1 cellular context compared by ENCODE assay signal in the genomic region with DNA sequence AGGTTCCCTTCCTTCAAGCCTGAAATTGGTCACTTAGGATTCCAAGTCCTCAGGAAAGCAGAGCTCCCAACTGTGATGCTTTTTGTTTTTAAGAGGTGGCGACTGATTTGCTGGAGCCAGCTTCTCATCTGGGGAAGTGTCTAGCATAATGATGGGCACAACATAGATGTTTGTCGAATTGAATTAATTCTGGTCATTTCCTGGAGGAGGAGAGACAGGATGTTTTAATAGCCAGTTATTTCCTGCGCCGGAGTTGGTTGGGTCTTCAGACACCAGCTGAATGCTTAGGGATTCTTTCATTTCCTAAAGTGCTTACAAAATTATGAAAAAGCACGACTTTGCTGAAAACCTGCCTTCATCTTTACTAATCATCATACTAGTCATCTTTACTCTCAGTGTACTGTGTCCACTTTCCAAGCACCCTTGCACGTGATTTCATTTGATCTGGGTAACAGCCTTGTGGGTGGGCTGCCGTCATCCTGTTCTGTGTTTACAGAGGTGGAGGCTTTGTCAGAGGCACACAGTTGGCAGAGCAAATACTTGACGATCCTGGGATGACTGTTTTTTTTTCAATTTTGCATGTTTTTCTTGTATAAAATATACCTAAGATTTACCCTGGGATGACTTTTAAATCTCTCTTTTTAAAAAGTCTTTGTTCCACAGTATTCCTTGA.
TF ChIP-seq lines count a peak whose summit lies in the region.

No MANE protein-coding gene starts in this region.

TF ChIP-seq in HepG2, 621 proteins besides CTCF, POLR2A, EP300 and RAD21 (continued from another document and continues in another):
- TF ChIP-seq, protein P1, sequence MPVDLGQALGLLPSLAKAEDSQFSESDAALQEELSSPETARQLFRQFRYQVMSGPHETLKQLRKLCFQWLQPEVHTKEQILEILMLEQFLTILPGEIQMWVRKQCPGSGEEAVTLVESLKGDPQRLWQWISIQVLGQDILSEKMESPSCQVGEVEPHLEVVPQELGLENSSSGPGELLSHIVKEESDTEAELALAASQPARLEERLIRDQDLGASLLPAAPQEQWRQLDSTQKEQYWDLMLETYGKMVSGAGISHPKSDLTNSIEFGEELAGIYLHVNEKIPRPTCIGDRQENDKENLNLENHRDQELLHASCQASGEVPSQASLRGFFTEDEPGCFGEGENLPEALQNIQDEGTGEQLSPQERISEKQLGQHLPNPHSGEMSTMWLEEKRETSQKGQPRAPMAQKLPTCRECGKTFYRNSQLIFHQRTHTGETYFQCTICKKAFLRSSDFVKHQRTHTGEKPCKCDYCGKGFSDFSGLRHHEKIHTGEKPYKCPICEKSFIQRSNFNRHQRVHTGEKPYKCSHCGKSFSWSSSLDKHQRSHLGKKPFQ (CRISPR knock-in tag; IDR thresholded peaks at IDR 0.05; ENCODE audit: insufficient replicate concordance) = peak; percentile 57
- no peak for TF ChIP-seq ZSCAN25 (CRISPR knock-in tag; IDR thresholded peaks at IDR 0.05)
- TF ChIP-seq, protein P2, sequence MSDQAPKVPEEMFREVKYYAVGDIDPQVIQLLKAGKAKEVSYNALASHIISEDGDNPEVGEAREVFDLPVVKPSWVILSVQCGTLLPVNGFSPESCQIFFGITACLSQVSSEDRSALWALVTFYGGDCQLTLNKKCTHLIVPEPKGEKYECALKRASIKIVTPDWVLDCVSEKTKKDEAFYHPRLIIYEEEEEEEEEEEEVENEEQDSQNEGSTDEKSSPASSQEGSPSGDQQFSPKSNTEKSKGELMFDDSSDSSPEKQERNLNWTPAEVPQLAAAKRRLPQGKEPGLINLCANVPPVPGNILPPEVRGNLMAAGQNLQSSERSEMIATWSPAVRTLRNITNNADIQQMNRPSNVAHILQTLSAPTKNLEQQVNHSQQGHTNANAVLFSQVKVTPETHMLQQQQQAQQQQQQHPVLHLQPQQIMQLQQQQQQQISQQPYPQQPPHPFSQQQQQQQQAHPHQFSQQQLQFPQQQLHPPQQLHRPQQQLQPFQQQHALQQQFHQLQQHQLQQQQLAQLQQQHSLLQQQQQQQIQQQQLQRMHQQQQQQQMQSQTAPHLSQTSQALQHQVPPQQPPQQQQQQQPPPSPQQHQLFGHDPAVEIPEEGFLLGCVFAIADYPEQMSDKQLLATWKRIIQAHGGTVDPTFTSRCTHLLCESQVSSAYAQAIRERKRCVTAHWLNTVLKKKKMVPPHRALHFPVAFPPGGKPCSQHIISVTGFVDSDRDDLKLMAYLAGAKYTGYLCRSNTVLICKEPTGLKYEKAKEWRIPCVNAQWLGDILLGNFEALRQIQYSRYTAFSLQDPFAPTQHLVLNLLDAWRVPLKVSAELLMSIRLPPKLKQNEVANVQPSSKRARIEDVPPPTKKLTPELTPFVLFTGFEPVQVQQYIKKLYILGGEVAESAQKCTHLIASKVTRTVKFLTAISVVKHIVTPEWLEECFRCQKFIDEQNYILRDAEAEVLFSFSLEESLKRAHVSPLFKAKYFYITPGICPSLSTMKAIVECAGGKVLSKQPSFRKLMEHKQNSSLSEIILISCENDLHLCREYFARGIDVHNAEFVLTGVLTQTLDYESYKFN (CRISPR knock-in tag; conservative IDR thresholded peaks at IDR 0.05) = peak; percentile 84
- peak; percentile 74 for TF ChIP-seq SALL1 (CRISPR knock-in tag; IDR thresholded peaks at IDR 0.05)
- 0 out of 2 replicates have a peak, but pooled peaks have one; percentile 32 for TF ChIP-seq CREM (IDR thresholded peaks at IDR 0.05)
- no peak for TF ChIP-seq CREM (CRISPR knock-in tag; IDR thresholded peaks at IDR 0.05)
- TF ChIP-seq, protein P3, sequence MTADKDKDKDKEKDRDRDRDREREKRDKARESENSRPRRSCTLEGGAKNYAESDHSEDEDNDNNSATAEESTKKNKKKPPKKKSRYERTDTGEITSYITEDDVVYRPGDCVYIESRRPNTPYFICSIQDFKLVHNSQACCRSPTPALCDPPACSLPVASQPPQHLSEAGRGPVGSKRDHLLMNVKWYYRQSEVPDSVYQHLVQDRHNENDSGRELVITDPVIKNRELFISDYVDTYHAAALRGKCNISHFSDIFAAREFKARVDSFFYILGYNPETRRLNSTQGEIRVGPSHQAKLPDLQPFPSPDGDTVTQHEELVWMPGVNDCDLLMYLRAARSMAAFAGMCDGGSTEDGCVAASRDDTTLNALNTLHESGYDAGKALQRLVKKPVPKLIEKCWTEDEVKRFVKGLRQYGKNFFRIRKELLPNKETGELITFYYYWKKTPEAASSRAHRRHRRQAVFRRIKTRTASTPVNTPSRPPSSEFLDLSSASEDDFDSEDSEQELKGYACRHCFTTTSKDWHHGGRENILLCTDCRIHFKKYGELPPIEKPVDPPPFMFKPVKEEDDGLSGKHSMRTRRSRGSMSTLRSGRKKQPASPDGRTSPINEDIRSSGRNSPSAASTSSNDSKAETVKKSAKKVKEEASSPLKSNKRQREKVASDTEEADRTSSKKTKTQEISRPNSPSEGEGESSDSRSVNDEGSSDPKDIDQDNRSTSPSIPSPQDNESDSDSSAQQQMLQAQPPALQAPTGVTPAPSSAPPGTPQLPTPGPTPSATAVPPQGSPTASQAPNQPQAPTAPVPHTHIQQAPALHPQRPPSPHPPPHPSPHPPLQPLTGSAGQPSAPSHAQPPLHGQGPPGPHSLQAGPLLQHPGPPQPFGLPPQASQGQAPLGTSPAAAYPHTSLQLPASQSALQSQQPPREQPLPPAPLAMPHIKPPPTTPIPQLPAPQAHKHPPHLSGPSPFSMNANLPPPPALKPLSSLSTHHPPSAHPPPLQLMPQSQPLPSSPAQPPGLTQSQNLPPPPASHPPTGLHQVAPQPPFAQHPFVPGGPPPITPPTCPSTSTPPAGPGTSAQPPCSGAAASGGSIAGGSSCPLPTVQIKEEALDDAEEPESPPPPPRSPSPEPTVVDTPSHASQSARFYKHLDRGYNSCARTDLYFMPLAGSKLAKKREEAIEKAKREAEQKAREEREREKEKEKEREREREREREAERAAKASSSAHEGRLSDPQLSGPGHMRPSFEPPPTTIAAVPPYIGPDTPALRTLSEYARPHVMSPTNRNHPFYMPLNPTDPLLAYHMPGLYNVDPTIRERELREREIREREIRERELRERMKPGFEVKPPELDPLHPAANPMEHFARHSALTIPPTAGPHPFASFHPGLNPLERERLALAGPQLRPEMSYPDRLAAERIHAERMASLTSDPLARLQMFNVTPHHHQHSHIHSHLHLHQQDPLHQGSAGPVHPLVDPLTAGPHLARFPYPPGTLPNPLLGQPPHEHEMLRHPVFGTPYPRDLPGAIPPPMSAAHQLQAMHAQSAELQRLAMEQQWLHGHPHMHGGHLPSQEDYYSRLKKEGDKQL (CRISPR knock-in tag; IDR thresholded peaks at IDR 0.05; ENCODE audit: low read depth) = peak; percentile 65; the same call in 1 of the 2 replicates
- TF ChIP-seq, protein P4, sequence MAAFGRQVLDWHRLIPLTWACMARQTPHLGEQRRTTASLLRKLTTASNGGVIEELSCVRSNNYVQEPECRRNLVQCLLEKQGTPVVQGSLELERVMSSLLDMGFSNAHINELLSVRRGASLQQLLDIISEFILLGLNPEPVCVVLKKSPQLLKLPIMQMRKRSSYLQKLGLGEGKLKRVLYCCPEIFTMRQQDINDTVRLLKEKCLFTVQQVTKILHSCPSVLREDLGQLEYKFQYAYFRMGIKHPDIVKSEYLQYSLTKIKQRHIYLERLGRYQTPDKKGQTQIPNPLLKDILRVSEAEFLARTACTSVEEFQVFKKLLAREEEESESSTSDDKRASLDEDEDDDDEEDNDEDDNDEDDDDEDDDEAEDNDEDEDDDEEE (CRISPR knock-in tag; IDR thresholded peaks at IDR 0.05) = no peak
- no peak for TF ChIP-seq SOX6 (IDR thresholded peaks at IDR 0.05)
- TF ChIP-seq SOX6 (CRISPR knock-in tag; IDR thresholded peaks at IDR 0.05) = peak; percentile 81
- TF ChIP-seq ZNF143 (CRISPR knock-in tag; IDR thresholded peaks at IDR 0.05) = no peak
- peak; percentile 35; the same call in 1 of the 2 replicates for TF ChIP-seq FOXJ3 (CRISPR knock-in tag; IDR thresholded peaks at IDR 0.05; ENCODE audit: borderline replicate concordance)
- TF ChIP-seq ZSCAN9 (CRISPR knock-in tag; IDR thresholded peaks at IDR 0.05; ENCODE audit: borderline replicate concordance) = 0 out of 2 replicates have a peak, but pooled peaks have one; percentile 42
- no peak for TF ChIP-seq FOXC1 (CRISPR knock-in tag; IDR thresholded peaks at IDR 0.05; ENCODE audit: borderline replicate concordance)
- peak; percentile 45; the same call in 1 of the 2 replicates for TF ChIP-seq NCOA2 (CRISPR knock-in tag; IDR thresholded peaks at IDR 0.05)
- TF ChIP-seq, protein P5, sequence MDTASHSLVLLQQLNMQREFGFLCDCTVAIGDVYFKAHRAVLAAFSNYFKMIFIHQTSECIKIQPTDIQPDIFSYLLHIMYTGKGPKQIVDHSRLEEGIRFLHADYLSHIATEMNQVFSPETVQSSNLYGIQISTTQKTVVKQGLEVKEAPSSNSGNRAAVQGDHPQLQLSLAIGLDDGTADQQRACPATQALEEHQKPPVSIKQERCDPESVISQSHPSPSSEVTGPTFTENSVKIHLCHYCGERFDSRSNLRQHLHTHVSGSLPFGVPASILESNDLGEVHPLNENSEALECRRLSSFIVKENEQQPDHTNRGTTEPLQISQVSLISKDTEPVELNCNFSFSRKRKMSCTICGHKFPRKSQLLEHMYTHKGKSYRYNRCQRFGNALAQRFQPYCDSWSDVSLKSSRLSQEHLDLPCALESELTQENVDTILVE (CRISPR knock-in tag; IDR thresholded peaks at IDR 0.05) = 0 out of 2 replicates have a peak, but pooled peaks have one; percentile 19
- TF ChIP-seq ATF7-NPFF (CRISPR knock-in tag; IDR thresholded peaks at IDR 0.05; ENCODE audit: low read depth) = no peak
- peak; percentile 49; the same call in 1 of the 2 replicates for TF ChIP-seq HOXA3 (CRISPR knock-in tag; IDR thresholded peaks at IDR 0.05)
- no peak for TF ChIP-seq SRY (CRISPR knock-in tag; IDR thresholded peaks at IDR 0.05)
- peak; percentile 66; the same call in 1 of the 2 replicates for TF ChIP-seq RARA (CRISPR knock-in tag; IDR thresholded peaks at IDR 0.05)
- TF ChIP-seq HDAC1 (CRISPR knock-in tag; IDR thresholded peaks at IDR 0.05) = peak; percentile 72
- peak; percentile 79; the same call in 1 of the 2 replicates for TF ChIP-seq FOXO1 (CRISPR knock-in tag; IDR thresholded peaks at IDR 0.05)
- TF ChIP-seq, protein P6, sequence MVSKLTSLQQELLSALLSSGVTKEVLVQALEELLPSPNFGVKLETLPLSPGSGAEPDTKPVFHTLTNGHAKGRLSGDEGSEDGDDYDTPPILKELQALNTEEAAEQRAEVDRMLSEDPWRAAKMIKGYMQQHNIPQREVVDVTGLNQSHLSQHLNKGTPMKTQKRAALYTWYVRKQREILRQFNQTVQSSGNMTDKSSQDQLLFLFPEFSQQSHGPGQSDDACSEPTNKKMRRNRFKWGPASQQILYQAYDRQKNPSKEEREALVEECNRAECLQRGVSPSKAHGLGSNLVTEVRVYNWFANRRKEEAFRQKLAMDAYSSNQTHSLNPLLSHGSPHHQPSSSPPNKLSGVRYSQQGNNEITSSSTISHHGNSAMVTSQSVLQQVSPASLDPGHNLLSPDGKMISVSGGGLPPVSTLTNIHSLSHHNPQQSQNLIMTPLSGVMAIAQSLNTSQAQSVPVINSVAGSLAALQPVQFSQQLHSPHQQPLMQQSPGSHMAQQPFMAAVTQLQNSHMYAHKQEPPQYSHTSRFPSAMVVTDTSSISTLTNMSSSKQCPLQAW (CRISPR knock-in tag; IDR thresholded peaks at IDR 0.05) = peak; percentile 75
- TF ChIP-seq, protein P7, sequence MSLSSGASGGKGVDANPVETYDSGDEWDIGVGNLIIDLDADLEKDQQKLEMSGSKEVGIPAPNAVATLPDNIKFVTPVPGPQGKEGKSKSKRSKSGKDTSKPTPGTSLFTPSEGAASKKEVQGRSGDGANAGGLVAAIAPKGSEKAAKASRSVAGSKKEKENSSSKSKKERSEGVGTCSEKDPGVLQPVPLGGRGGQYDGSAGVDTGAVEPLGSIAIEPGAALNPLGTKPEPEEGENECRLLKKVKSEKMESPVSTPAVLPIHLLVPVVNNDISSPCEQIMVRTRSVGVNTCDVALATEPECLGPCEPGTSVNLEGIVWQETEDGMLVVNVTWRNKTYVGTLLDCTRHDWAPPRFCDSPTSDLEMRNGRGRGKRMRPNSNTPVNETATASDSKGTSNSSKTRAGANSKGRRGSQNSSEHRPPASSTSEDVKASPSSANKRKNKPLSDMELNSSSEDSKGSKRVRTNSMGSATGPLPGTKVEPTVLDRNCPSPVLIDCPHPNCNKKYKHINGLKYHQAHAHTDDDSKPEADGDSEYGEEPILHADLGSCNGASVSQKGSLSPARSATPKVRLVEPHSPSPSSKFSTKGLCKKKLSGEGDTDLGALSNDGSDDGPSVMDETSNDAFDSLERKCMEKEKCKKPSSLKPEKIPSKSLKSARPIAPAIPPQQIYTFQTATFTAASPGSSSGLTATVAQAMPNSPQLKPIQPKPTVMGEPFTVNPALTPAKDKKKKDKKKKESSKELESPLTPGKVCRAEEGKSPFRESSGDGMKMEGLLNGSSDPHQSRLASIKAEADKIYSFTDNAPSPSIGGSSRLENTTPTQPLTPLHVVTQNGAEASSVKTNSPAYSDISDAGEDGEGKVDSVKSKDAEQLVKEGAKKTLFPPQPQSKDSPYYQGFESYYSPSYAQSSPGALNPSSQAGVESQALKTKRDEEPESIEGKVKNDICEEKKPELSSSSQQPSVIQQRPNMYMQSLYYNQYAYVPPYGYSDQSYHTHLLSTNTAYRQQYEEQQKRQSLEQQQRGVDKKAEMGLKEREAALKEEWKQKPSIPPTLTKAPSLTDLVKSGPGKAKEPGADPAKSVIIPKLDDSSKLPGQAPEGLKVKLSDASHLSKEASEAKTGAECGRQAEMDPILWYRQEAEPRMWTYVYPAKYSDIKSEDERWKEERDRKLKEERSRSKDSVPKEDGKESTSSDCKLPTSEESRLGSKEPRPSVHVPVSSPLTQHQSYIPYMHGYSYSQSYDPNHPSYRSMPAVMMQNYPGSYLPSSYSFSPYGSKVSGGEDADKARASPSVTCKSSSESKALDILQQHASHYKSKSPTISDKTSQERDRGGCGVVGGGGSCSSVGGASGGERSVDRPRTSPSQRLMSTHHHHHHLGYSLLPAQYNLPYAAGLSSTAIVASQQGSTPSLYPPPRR (CRISPR knock-in tag; IDR thresholded peaks at IDR 0.05; ENCODE audit: borderline replicate concordance) = peak; percentile 61; the same call in 1 of the 2 replicates
- TF ChIP-seq HOXA9 (CRISPR knock-in tag; IDR thresholded peaks at IDR 0.05; ENCODE audit: borderline replicate concordance) = no peak
- TF ChIP-seq GATAD2A (CRISPR knock-in tag; IDR thresholded peaks at IDR 0.05) = peak; percentile 88
- TF ChIP-seq SIX4 (CRISPR knock-in tag; IDR thresholded peaks at IDR 0.05) = peak; percentile 81
- TF ChIP-seq PPARG (CRISPR knock-in tag; conservative IDR thresholded peaks at IDR 0.05) = peak; percentile 72; the same call in 1 of the 2 replicates
- TF ChIP-seq, protein P8, sequence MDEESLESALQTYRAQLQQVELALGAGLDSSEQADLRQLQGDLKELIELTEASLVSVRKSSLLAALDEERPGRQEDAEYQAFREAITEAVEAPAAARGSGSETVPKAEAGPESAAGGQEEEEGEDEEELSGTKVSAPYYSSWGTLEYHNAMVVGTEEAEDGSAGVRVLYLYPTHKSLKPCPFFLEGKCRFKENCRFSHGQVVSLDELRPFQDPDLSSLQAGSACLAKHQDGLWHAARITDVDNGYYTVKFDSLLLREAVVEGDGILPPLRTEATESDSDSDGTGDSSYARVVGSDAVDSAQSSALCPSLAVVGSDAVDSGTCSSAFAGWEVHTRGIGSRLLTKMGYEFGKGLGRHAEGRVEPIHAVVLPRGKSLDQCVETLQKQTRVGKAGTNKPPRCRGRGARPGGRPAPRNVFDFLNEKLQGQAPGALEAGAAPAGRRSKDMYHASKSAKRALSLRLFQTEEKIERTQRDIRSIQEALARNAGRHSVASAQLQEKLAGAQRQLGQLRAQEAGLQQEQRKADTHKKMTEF (CRISPR knock-in tag; IDR thresholded peaks at IDR 0.05) = peak; percentile 55; the same call in 1 of the 2 replicates
- TF ChIP-seq MED1 (CRISPR knock-in tag; IDR thresholded peaks at IDR 0.05) = peak; percentile 84
- TF ChIP-seq, protein P9, sequence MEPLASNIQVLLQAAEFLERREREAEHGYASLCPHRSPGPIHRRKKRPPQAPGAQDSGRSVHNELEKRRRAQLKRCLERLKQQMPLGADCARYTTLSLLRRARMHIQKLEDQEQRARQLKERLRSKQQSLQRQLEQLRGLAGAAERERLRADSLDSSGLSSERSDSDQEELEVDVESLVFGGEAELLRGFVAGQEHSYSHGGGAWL (CRISPR knock-in tag; IDR thresholded peaks at IDR 0.05) = no peak
- no peak for TF ChIP-seq TCF7L2 (IDR thresholded peaks at IDR 0.05; ENCODE audit: low read depth, low read length)
